13 cellular contexts compared by ENCODE assay signal in genomic region chr3:17639257-17639656, GRCh38.
DNase-seq lines count a peak whose midpoint lies in the region; ATAC-seq, FAIRE-seq and TF ChIP-seq lines count a peak whose summit lies in the region.
"Had no signal": no experiment of that assay in that cellular context is flagged by ENCODE, and none has a peak within 500 bp of the region (broad histone marks: within the 10 kb centered on the region; RNA-seq: fewer than 3 reads in every experiment).

No MANE protein-coding gene starts in this region.

- H3K27ac ChIP-seq in mesodermal cell (ENCODE audit: low read depth, low read length, severe bottlenecking) (peak overlapping the region; percentile 33), substantia nigra (ENCODE audit: low read depth, low read length, poor library complexity, severe bottlenecking) (no peak overlapping the region)

- POLR2A ChIA-PET in BJ (lab: Charles Lee), result no interaction called here
- POLR2A ChIA-PET in naive thymus-derived CD8-positive, alpha-beta T cell (lab: Charles Lee), result no interaction called here

- CTCF ChIA-PET in BJ (lab: Yijun Ruan, JAX), result no interaction called here

- no peaks in the 10 kb centered on the region for H3K27me3 Mint-ChIP-seq in naive thymus-derived CD8-positive, alpha-beta T cell

- no peak for FAIRE-seq in bronchial epithelial cell (lab: Jason Lieb, UNC)

- H3K27me3 ChIP-seq in BJ (ENCODE audit: control insufficient read depth, insufficient read depth, low read length) (no peaks in the 10 kb centered on the region), bronchial epithelial cell (ENCODE audit: control insufficient read depth, insufficient read depth, low read length) (no peaks in the 10 kb centered on the region)

- H3K4me1 ChIP-seq in mesodermal cell (ENCODE audit: control insufficient read depth, insufficient read depth, low read length, poor library complexity, severe bottlenecking), result peaks cover 8% of the 10 kb centered on the region

- TF ChIP-seq CTCF in BJ (IDR thresholded peaks at IDR 0.05; ENCODE audit: insufficient read depth, low read depth, low read length) (no peak), bronchial epithelial cell (IDR thresholded peaks at IDR 0.05; ENCODE audit: insufficient read depth, low read length, severe bottlenecking) (no peak)

- H3K36me3 Mint-ChIP-seq in naive thymus-derived CD8-positive, alpha-beta T cell, result peaks cover 2 to 13% (median 3%) of the 10 kb centered on the region in 3 donors

- H3K4me3 Mint-ChIP-seq in naive thymus-derived CD8-positive, alpha-beta T cell, result no peak overlapping the region
- H3K4me3 Mint-ChIP-seq: CD8-positive, alpha-beta T cell; nephron had no signal

- peaks cover 6 to 10% (median 9%) of the 10 kb centered on the region in 4 donors for H3K4me1 Mint-ChIP-seq in naive thymus-derived CD8-positive, alpha-beta T cell

- peak; percentile 26 for DNase-seq in BJ (ENCODE audit: low read depth)
- peak; percentile 61 for DNase-seq in M059J (ENCODE audit: low read depth)
- DNase-seq in bronchial epithelial cell (ENCODE audit: low read depth), result peak; percentile 83
- DNase-seq in NCI-H510A treated with DMSO at 0.1 percent for 48 hours (lab: John Stamatoyannopoulos, UW), result no peak
- DNase-seq in substantia nigra (lab: John Stamatoyannopoulos, UW), result no peak
- no peak for DNase-seq in naive thymus-derived CD8-positive, alpha-beta T cell
- DNase-seq: activated CD8-positive, alpha-beta memory T cell treated with anti-CD3 and anti-CD28 coated beads, Interleukin-2, amount 50 U/mL, for 48 hours; CD8-positive, alpha-beta T cell; KBM-7; small intestine had no signal

- no CpG with 5 or more reads among the region's 2 CpGs for WGBS in mesodermal cell (ENCODE audit: insufficient coverage in 2 of 2), 2 experiments

- H3K36me3 ChIP-seq in BJ (ENCODE audit: control insufficient read depth, insufficient read depth, low read length) (no peaks in the 10 kb centered on the region), bronchial epithelial cell (ENCODE audit: control insufficient read depth, insufficient read depth, low read length) (no peaks in the 10 kb centered on the region), mesodermal cell (ENCODE audit: control insufficient read depth, insufficient read depth, low read length) (no peaks in the 10 kb centered on the region)

- no peak for ATAC-seq in HG03571 (IDR thresholded peaks at IDR 0.05; ENCODE audit: unreplicated experiment)
- ATAC-seq in naive thymus-derived CD8-positive, alpha-beta T cell, result no peak
- ATAC-seq: CD8-positive, alpha-beta T cell had no signal

- H3K4me3 ChIP-seq in BJ (ENCODE audit: low read depth, low read length), result no peak overlapping the region
- H3K4me3 ChIP-seq in bronchial epithelial cell (ENCODE audit: low read depth, low read length), result no peak overlapping the region
- no peak overlapping the region for H3K4me3 ChIP-seq in mesodermal cell (ENCODE audit: extremely low read depth, insufficient read depth, low read length, poor library complexity, severe bottlenecking)

- peaks cover 0 to 2% (median 0%) of the 10 kb centered on the region in 9 donors for H3K9me3 Mint-ChIP-seq in naive thymus-derived CD8-positive, alpha-beta T cell
- H3K9me3 Mint-ChIP-seq: CD8-positive, alpha-beta T cell; nephron had no signal

- no peak overlapping the region for H3K27ac Mint-ChIP-seq in naive thymus-derived CD8-positive, alpha-beta T cell
- H3K27ac Mint-ChIP-seq: CD8-positive, alpha-beta T cell; nephron had no signal

- H3K9me3 ChIP-seq in mesodermal cell (ENCODE audit: control insufficient read depth, low read length), result no peaks in the 10 kb centered on the region

Comparison
In these comparisons a context has a peak if more than half of its experiments do, and no peak if none do; other contexts are left out.
1. DNase-seq: peak in BJ (single experiment), M059J (single experiment) and bronchial epithelial cell (single experiment); none in NCI-H510A treated with DMSO at 0.1 percent for 48 hours (single experiment), substantia nigra (0 of 49) and naive thymus-derived CD8-positive, alpha-beta T cell (0 of 10).